ENCODE assay signal across 1 cellular context in the genomic region with DNA sequence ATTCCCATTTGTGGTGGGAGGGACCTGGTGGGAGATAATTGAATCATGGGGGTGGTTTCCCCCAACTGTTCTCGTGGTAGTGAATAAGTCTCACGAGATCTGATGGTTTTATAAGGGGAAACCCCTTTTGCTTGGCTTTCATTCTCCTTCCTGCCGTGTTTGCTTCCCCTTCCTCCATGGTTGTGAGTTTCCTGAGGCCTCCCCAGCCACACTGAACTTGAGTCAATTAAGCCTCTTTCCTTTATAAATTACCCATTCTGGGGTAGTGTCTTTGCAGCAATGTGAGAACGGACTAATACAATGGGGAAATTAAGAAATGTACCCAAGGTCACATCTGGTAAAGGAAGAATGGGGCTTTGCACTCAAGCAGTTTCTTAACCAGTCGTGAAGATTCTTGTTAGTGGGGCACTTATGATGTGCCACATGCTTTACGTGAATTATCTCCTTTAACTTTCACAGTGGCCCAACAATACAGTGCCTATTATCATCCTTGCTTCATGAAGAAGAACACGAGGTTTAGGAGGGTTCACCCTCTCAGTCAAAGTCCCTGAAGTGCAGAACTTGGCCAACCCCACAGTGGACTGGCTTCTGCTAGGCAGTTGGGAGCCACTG.
TF ChIP-seq lines count a peak whose summit lies in the region.

No MANE protein-coding gene starts in this region.

TF ChIP-seq in GM23338, 12 proteins besides CTCF, POLR2A, EP300 and RAD21 (continued from another document):
- TF ChIP-seq, protein P1, sequence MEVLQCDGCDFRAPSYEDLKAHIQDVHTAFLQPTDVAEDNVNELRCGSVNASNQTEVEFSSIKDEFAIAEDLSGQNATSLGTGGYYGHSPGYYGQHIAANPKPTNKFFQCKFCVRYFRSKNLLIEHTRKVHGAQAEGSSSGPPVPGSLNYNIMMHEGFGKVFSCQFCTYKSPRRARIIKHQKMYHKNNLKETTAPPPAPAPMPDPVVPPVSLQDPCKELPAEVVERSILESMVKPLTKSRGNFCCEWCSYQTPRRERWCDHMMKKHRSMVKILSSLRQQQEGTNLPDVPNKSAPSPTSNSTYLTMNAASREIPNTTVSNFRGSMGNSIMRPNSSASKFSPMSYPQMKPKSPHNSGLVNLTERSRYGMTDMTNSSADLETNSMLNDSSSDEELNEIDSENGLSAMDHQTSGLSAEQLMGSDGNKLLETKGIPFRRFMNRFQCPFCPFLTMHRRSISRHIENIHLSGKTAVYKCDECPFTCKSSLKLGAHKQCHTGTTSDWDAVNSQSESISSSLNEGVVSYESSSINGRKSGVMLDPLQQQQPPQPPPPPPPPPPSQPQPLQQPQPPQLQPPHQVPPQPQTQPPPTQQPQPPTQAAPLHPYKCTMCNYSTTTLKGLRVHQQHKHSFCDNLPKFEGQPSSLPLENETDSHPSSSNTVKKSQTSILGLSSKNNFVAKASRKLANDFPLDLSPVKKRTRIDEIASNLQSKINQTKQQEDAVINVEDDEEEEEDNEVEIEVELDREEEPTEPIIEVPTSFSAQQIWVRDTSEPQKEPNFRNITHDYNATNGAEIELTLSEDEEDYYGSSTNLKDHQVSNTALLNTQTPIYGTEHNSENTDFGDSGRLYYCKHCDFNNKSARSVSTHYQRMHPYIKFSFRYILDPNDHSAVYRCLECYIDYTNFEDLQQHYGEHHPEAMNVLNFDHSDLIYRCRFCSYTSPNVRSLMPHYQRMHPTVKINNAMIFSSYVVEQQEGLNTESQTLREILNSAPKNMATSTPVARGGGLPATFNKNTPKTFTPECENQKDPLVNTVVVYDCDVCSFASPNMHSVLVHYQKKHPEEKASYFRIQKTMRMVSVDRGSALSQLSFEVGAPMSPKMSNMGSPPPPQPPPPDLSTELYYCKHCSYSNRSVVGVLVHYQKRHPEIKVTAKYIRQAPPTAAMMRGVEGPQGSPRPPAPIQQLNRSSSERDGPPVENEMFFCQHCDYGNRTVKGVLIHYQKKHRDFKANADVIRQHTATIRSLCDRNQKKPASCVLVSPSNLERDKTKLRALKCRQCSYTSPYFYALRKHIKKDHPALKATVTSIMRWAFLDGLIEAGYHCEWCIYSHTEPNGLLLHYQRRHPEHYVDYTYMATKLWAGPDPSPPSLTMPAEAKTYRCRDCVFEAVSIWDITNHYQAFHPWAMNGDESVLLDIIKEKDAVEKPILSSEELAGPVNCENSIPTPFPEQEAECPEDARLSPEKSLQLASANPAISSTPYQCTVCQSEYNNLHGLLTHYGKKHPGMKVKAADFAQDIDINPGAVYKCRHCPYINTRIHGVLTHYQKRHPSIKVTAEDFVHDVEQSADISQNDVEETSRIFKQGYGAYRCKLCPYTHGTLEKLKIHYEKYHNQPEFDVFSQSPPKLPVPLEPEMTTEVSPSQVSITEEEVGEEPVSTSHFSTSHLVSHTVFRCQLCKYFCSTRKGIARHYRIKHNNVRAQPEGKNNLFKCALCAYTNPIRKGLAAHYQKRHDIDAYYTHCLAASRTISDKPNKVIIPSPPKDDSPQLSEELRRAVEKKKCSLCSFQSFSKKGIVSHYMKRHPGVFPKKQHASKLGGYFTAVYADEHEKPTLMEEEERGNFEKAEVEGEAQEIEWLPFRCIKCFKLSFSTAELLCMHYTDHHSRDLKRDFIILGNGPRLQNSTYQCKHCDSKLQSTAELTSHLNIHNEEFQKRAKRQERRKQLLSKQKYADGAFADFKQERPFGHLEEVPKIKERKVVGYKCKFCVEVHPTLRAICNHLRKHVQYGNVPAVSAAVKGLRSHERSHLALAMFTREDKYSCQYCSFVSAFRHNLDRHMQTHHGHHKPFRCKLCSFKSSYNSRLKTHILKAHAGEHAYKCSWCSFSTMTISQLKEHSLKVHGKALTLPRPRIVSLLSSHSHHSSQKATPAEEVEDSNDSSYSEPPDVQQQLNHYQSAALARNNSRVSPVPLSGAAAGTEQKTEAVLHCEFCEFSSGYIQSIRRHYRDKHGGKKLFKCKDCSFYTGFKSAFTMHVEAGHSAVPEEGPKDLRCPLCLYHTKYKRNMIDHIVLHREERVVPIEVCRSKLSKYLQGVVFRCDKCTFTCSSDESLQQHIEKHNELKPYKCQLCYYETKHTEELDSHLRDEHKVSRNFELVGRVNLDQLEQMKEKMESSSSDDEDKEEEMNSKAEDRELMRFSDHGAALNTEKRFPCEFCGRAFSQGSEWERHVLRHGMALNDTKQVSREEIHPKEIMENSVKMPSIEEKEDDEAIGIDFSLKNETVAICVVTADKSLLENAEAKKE (CRISPR knock-in tag; IDR thresholded peaks at IDR 0.05) = no peak
- TF ChIP-seq EZH2 (IDR thresholded peaks at IDR 0.05; ENCODE audit: low read depth, unreplicated experiment) = no peak
- TF ChIP-seq, protein P2, sequence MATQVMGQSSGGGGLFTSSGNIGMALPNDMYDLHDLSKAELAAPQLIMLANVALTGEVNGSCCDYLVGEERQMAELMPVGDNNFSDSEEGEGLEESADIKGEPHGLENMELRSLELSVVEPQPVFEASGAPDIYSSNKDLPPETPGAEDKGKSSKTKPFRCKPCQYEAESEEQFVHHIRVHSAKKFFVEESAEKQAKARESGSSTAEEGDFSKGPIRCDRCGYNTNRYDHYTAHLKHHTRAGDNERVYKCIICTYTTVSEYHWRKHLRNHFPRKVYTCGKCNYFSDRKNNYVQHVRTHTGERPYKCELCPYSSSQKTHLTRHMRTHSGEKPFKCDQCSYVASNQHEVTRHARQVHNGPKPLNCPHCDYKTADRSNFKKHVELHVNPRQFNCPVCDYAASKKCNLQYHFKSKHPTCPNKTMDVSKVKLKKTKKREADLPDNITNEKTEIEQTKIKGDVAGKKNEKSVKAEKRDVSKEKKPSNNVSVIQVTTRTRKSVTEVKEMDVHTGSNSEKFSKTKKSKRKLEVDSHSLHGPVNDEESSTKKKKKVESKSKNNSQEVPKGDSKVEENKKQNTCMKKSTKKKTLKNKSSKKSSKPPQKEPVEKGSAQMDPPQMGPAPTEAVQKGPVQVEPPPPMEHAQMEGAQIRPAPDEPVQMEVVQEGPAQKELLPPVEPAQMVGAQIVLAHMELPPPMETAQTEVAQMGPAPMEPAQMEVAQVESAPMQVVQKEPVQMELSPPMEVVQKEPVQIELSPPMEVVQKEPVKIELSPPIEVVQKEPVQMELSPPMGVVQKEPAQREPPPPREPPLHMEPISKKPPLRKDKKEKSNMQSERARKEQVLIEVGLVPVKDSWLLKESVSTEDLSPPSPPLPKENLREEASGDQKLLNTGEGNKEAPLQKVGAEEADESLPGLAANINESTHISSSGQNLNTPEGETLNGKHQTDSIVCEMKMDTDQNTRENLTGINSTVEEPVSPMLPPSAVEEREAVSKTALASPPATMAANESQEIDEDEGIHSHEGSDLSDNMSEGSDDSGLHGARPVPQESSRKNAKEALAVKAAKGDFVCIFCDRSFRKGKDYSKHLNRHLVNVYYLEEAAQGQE (IDR thresholded peaks at IDR 0.05; ENCODE audit: unreplicated experiment) = no peak
- TF ChIP-seq STAT1 (IDR thresholded peaks at IDR 0.05; ENCODE audit: unreplicated experiment) = no peak
- TF ChIP-seq EZH2phosphoT487 (IDR thresholded peaks at IDR 0.05; ENCODE audit: unreplicated experiment) = no peak
- no peak for TF ChIP-seq CREB1 (CRISPR knock-in tag; IDR thresholded peaks at IDR 0.05; ENCODE audit: low read depth)
- no peak for TF ChIP-seq POLR2AphosphoS5 (IDR thresholded peaks at IDR 0.05; ENCODE audit: low read depth)
- no peak for TF ChIP-seq ZNF331 (CRISPR knock-in tag; IDR thresholded peaks at IDR 0.05; ENCODE audit: low read depth)
